19 cellular contexts compared by ENCODE assay signal in the genomic region with DNA sequence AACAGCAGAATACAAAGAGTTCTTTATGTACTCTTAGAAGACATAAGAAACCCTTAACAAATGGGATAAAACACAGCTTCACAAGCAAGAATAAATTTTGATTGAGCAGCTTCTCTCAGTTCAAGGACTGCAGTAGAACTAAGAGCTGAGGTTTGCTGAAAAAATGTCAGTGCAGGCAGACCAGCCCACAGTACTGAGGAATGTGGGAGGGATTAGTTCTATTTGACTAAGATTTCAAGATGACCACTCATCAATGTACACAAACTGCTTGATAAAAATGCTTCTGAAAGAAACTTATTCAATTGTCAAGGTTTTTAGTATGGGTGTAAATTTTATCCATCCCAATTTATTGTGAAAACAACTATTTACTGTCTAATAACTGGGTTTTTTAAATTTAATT.
DNase-seq lines count a peak whose midpoint lies in the region; ATAC-seq, FAIRE-seq and TF ChIP-seq lines count a peak whose summit lies in the region.
"Had no signal": no experiment of that assay in that cellular context is flagged by ENCODE, and none has a peak within 500 bp of the region (broad histone marks: within the 10 kb centered on the region; RNA-seq: fewer than 3 reads in every experiment).

No MANE protein-coding gene starts in this region.

- H3K9me3 ChIP-seq in astrocyte (ENCODE audit: insufficient read depth, low read depth, low read length) (no peaks in the 10 kb centered on the region), T-helper 17 cell (ENCODE audit: control insufficient read depth, low read length, poor library complexity, severe bottlenecking) (no peaks in the 10 kb centered on the region)

- peak; percentile 68 for DNase-seq in ACHN
- DNase-seq in GM23338 (ENCODE audit: low spot score) = no peak
- DNase-seq in astrocyte (ENCODE audit: low read depth) = peak; percentile 68
- DNase-seq in kidney tubule cell (ENCODE audit: low spot score) = peak; percentile 56
- no peak for DNase-seq in dermis blood vessel endothelial cell
- no peak for DNase-seq in T-helper 17 cell
- DNase-seq in stimulated activated CD4-positive, alpha-beta T cell treated with anti-CD3 and anti-CD28 coated beads, Interleukin-4, amount 100 ng/mL, for 4 hours = no peak
- DNase-seq: activated CD4-positive, alpha-beta T cell treated with anti-CD3 and anti-CD28 coated beads, Interleukin-2, amount 10 ng/mL, durations not matched to agents 7 days and 5 days; activated T-cell treated with anti-CD3 and anti-CD28 coated beads, Interleukin-2, amount 50 U/mL, for 4 hours; DMS153; Karpas-422; midbrain; ovary; SIG-M5; stimulated activated naive CD8-positive, alpha-beta T cell treated with anti-CD3 and anti-CD28 coated beads, Interleukin-15, amount 100 ng/mL, for 72 hours had no signal

- H3F3A ChIP-seq in GM23338 (replicated peaks; ENCODE audit: low read depth) = no peaks in the 10 kb centered on the region

- no peaks in the 10 kb centered on the region for H3K36me3 Mint-ChIP-seq in GM23338 (ENCODE audit: low read depth)
- H3K36me3 Mint-ChIP-seq in astrocyte (ENCODE audit: low read depth, unreplicated experiment) = no peaks in the 10 kb centered on the region
- H3K36me3 Mint-ChIP-seq in T-helper 17 cell (ENCODE audit: low read depth) = no peaks in the 10 kb centered on the region

- no peaks in the 10 kb centered on the region for H3K9me2 ChIP-seq in GM23338 (ENCODE audit: insufficient read depth)

- H3K4me1 ChIP-seq in GM23338 (ENCODE audit: insufficient read depth) = no peaks in the 10 kb centered on the region
- peaks cover 3% of the 10 kb centered on the region for H3K4me1 ChIP-seq in astrocyte (ENCODE audit: insufficient read depth, low read length)

- no peak overlapping the region for H3K4me2 ChIP-seq in GM23338
- H3K4me2 ChIP-seq in astrocyte (ENCODE audit: low read length) = no peak overlapping the region

- no peaks in the 10 kb centered on the region for H3K79me2 ChIP-seq in GM23338 (replicated peaks; ENCODE audit: insufficient read depth)
- no peaks in the 10 kb centered on the region for H3K79me2 ChIP-seq in astrocyte (ENCODE audit: insufficient read depth, low read length)

- H4K20me1 ChIP-seq in GM23338 (replicated peaks; ENCODE audit: insufficient read depth) (no peaks in the 10 kb centered on the region), astrocyte (ENCODE audit: insufficient read depth, low read length) (no peaks in the 10 kb centered on the region)

- H3K4me3 Mint-ChIP-seq in GM23338 = no peak overlapping the region
- no peak overlapping the region for H3K4me3 Mint-ChIP-seq in astrocyte (ENCODE audit: unreplicated experiment)
- H3K4me3 Mint-ChIP-seq in T-helper 17 cell = no peak overlapping the region
- H3K4me3 Mint-ChIP-seq: activated CD4-positive, alpha-beta T cell treated with anti-CD3 and anti-CD28 coated beads, Interleukin-2, amount 10 ng/mL, durations not matched to agents 7 days and 5 days; activated T-cell treated with anti-CD3 and anti-CD28 coated beads, Interleukin-2, amount 50 U/mL, for 4 hours; B cell; stimulated activated naive CD8-positive, alpha-beta T cell treated with anti-CD3 and anti-CD28 coated beads, Interleukin-15, amount 100 ng/mL, for 72 hours had no signal

- TF ChIP-seq CTCF in GM23338 (conservative IDR thresholded peaks at IDR 0.05; ENCODE audit: low read depth in 2 of 2) (no peak), astrocyte (IDR thresholded peaks at IDR 0.05; ENCODE audit: insufficient read depth, low read depth, low read length) (no peak)

- no peak overlapping the region for H3K27ac Mint-ChIP-seq in GM23338
- no peak overlapping the region for H3K27ac Mint-ChIP-seq in astrocyte (ENCODE audit: unreplicated experiment)
- H3K27ac Mint-ChIP-seq in T-helper 17 cell = no peak overlapping the region
- H3K27ac Mint-ChIP-seq: activated CD4-positive, alpha-beta T cell treated with anti-CD3 and anti-CD28 coated beads, Interleukin-2, amount 10 ng/mL, durations not matched to agents 7 days and 5 days; B cell; stimulated activated naive CD8-positive, alpha-beta T cell treated with anti-CD3 and anti-CD28 coated beads, Interleukin-15, amount 100 ng/mL, for 72 hours had no signal

- H3K9me3 Mint-ChIP-seq in GM23338 = no peaks in the 10 kb centered on the region
- no peaks in the 10 kb centered on the region for H3K9me3 Mint-ChIP-seq in astrocyte (ENCODE audit: unreplicated experiment)
- H3K9me3 Mint-ChIP-seq: activated CD4-positive, alpha-beta T cell treated with anti-CD3 and anti-CD28 coated beads, Interleukin-2, amount 10 ng/mL, durations not matched to agents 7 days and 5 days; activated T-cell treated with anti-CD3 and anti-CD28 coated beads, Interleukin-2, amount 50 U/mL, for 4 hours; stimulated activated naive CD8-positive, alpha-beta T cell treated with anti-CD3 and anti-CD28 coated beads, Interleukin-15, amount 100 ng/mL, for 72 hours had no signal

- H2AFZ ChIP-seq in GM23338 (no peak overlapping the region), astrocyte (ENCODE audit: low read depth, low read length) (no peak overlapping the region)

- H3K9ac ChIP-seq in astrocyte (ENCODE audit: low read length) = no peak overlapping the region

- FAIRE-seq in astrocyte (lab: Jason Lieb, UNC) = no peak
- FAIRE-seq: colon had no signal

- ATAC-seq in GM23338 (peak; percentile 40; the same call in 1 of the 3 replicates), HG03565 (IDR thresholded peaks at IDR 0.05; ENCODE audit: unreplicated experiment) (no peak), T-helper 17 cell (no peak)
- ATAC-seq: activated T-cell treated with anti-CD3 and anti-CD28 coated beads, Interleukin-2, amount 50 U/mL, for 4 hours; stimulated activated naive CD8-positive, alpha-beta T cell treated with anti-CD3 and anti-CD28 coated beads, Interleukin-15, amount 100 ng/mL, for 72 hours had no signal

- H3K4me1 Mint-ChIP-seq in GM23338 = no peaks in the 10 kb centered on the region
- H3K4me1 Mint-ChIP-seq in astrocyte (ENCODE audit: low read depth, unreplicated experiment) = peaks cover 10% of the 10 kb centered on the region
- H3K4me1 Mint-ChIP-seq in T-helper 17 cell = no peaks in the 10 kb centered on the region
- H3K4me1 Mint-ChIP-seq: activated CD4-positive, alpha-beta T cell treated with anti-CD3 and anti-CD28 coated beads, Interleukin-2, amount 10 ng/mL, durations not matched to agents 7 days and 5 days; B cell; stimulated activated naive CD8-positive, alpha-beta T cell treated with anti-CD3 and anti-CD28 coated beads, Interleukin-15, amount 100 ng/mL, for 72 hours had no signal

- H3K4me3 ChIP-seq in GM23338 (no peak overlapping the region), astrocyte (ENCODE audit: insufficient read depth, low read depth, low read length) (no peak overlapping the region)
- H3K4me3 ChIP-seq: ovary had no signal

- H3K27ac ChIP-seq in GM23338 (ENCODE audit: low read depth) = no peak overlapping the region
- H3K27ac ChIP-seq in astrocyte (ENCODE audit: low read depth, low read length) = no peak overlapping the region
- H3K27ac ChIP-seq: HL-60, ovary had no signal

- in situ Hi-C loops in ACHN (cut with HindIII; ENCODE audit: low pct_ligation_motif_present, low pct_unique_long_range_greater_than_20kb, low sequenced_read_pairs) = no loop called here

- H3K27me3 ChIP-seq in GM23338 (ENCODE audit: insufficient read depth) = no peaks in the 10 kb centered on the region
- no peaks in the 10 kb centered on the region for H3K27me3 ChIP-seq in astrocyte (ENCODE audit: insufficient read depth, low read length)
- H3K27me3 ChIP-seq: ovary had no signal

- H3K36me3 ChIP-seq in GM23338 (ENCODE audit: insufficient read depth) = no peaks in the 10 kb centered on the region
- H3K36me3 ChIP-seq in astrocyte (ENCODE audit: insufficient read depth, low read length) = no peaks in the 10 kb centered on the region
- H3K36me3 ChIP-seq: ovary had no signal

- H3K27me3 Mint-ChIP-seq in GM23338 (ENCODE audit: insufficient read depth, low read depth, poor library complexity) (no peaks in the 10 kb centered on the region), astrocyte (ENCODE audit: low read depth, unreplicated experiment) (no peaks in the 10 kb centered on the region), T-helper 17 cell (no peaks in the 10 kb centered on the region)
- H3K27me3 Mint-ChIP-seq: stimulated activated naive CD8-positive, alpha-beta T cell treated with anti-CD3 and anti-CD28 coated beads, Interleukin-15, amount 100 ng/mL, for 72 hours had no signal

TF ChIP-seq in GM23338, 12 proteins besides CTCF, POLR2A, EP300 and RAD21 (continues in another document):
- TF ChIP-seq STAT1 (IDR thresholded peaks at IDR 0.05; ENCODE audit: unreplicated experiment) (no peak), CREB1 (CRISPR knock-in tag; IDR thresholded peaks at IDR 0.05; ENCODE audit: low read depth) (no peak)

Comparison
In these comparisons a context has a peak if more than half of its experiments do, and no peak if none do; other contexts are left out.
1. DNase-seq: peak in ACHN (single experiment), astrocyte (single experiment) and kidney tubule cell (single experiment); none in GM23338 (single experiment), dermis blood vessel endothelial cell (single experiment), T-helper 17 cell (0 of 3) and stimulated activated CD4-positive, alpha-beta T cell treated with anti-CD3 and anti-CD28 coated beads, Interleukin-4, amount 100 ng/mL, for 4 hours (0 of 2).